ENCODE assay signal across 8 cellular contexts in genomic region chr6:143232849-143233248, GRCh38.
DNase-seq lines count a peak whose midpoint lies in the region; ATAC-seq and TF ChIP-seq lines count a peak whose summit lies in the region.

No MANE protein-coding gene starts in this region.

- no peaks in the 10 kb centered on the region for H3K9me3 ChIP-seq in A673 (ENCODE audit: low read depth, low read length, poor library complexity, severe bottlenecking)

- TF ChIP-seq CTCF in A673 (conservative IDR thresholded peaks at IDR 0.05; ENCODE audit: low read depth, low read length) (peak; percentile 66), GM06990 (IDR thresholded peaks at IDR 0.05; ENCODE audit: insufficient read depth, low read length, poor library complexity, severe bottlenecking) (peak; percentile 74), LNCaP clone FGC (IDR thresholded peaks at IDR 0.05; ENCODE audit: control insufficient read depth, extremely low read depth, insufficient read depth) (peak; percentile 54)

- H3K27ac Mint-ChIP-seq in activated naive CD8-positive, alpha-beta T cell treated with anti-CD3 and anti-CD28 coated beads, Interleukin-2, amount 50 U/mL, for 24 hours, result no peak overlapping the region

- CTCF ChIA-PET in A673 (lab: Charles Lee), result interaction anchor here (1.0 kb wide), 1 partner anchor 195 kb away, joined by 3 read pairs; no protein-coding TSS in a partner anchor

- DNase-seq in A673 (ENCODE audit: low spot score), result peak; percentile 42
- peak; percentile 9 for DNase-seq in GM06990 (ENCODE audit: extremely low read depth, insufficient read length)
- no peak for DNase-seq in LNCaP clone FGC (ENCODE audit: low read depth)
- DNase-seq in activated naive CD8-positive, alpha-beta T cell treated with anti-CD3 and anti-CD28 coated beads, Interleukin-2, amount 50 U/mL, for 24 hours, result peak; percentile 39
- DNase-seq in islet precursor cell, result peak; percentile 69
- no peak for DNase-seq in Ammon's horn (ENCODE audit: low spot score)

- POLR2A ChIA-PET in A673 (lab: Charles Lee; ENCODE audit: low non-redundant PET), result no interaction called here

- no peaks in the 10 kb centered on the region for H3K4me1 Mint-ChIP-seq in activated naive CD8-positive, alpha-beta T cell treated with anti-CD3 and anti-CD28 coated beads, Interleukin-2, amount 50 U/mL, for 24 hours

- no peaks in the 10 kb centered on the region for H3K4me1 ChIP-seq in A673 (ENCODE audit: insufficient read depth, low read length, poor library complexity, severe bottlenecking)

- H3K27ac ChIP-seq in A673 (ENCODE audit: low read depth, low read length, poor library complexity, severe bottlenecking), result no peak overlapping the region

- H3K9me3 Mint-ChIP-seq in activated naive CD8-positive, alpha-beta T cell treated with anti-CD3 and anti-CD28 coated beads, Interleukin-2, amount 50 U/mL, for 24 hours, result no peaks in the 10 kb centered on the region

- H3K36me3 Mint-ChIP-seq in activated naive CD8-positive, alpha-beta T cell treated with anti-CD3 and anti-CD28 coated beads, Interleukin-2, amount 50 U/mL, for 24 hours (ENCODE audit: low read depth), result peaks cover 2% of the 10 kb centered on the region

- H3K36me3 ChIP-seq in A673 (ENCODE audit: insufficient read depth, low read length, poor library complexity, severe bottlenecking) (no peaks in the 10 kb centered on the region), GM06990 (ENCODE audit: control insufficient read depth, insufficient read depth, low read length) (no peaks in the 10 kb centered on the region)

- H3K27me3 Mint-ChIP-seq in activated naive CD8-positive, alpha-beta T cell treated with anti-CD3 and anti-CD28 coated beads, Interleukin-2, amount 50 U/mL, for 24 hours, result no peaks in the 10 kb centered on the region

- no TSS peak for BruUV-seq in A673 (replicated peaks; lab: Mats Ljungman, UMichigan)

- H3K27me3 ChIP-seq in A673 (replicated peaks; ENCODE audit: insufficient read depth, low read depth, low read length, poor library complexity) (no peaks in the 10 kb centered on the region), GM06990 (replicated peaks; ENCODE audit: control insufficient read depth, insufficient read depth, low read length) (no peaks in the 10 kb centered on the region)

- no peak overlapping the region for H3K4me3 Mint-ChIP-seq in activated naive CD8-positive, alpha-beta T cell treated with anti-CD3 and anti-CD28 coated beads, Interleukin-2, amount 50 U/mL, for 24 hours

- H3K4me3 ChIP-seq in A673 (ENCODE audit: low read depth, low read length, poor library complexity, severe bottlenecking) (no peak overlapping the region), GM06990 (replicated peaks; ENCODE audit: low read depth, low read length) (no peak overlapping the region), LNCaP clone FGC (ENCODE audit: low read depth, low read length) (no peak overlapping the region)

- ATAC-seq in activated naive CD8-positive, alpha-beta T cell treated with anti-CD3 and anti-CD28 coated beads, Interleukin-2, amount 50 U/mL, for 24 hours, result peak; percentile 52
- ATAC-seq in GM18511 (IDR thresholded peaks at IDR 0.05; ENCODE audit: unreplicated experiment) (no peak), GM18867 (IDR thresholded peaks at IDR 0.05; ENCODE audit: unreplicated experiment) (no peak)

- intact Hi-C loops in A673 (cut with micrococcal nuclease; ENCODE audit: unreplicated experiment), result loop anchor here (5.0 kb wide), 1 partner anchor 194 kb away; no protein-coding TSS in a partner anchor

Comparison
In these comparisons a context has a peak if more than half of its experiments do, and no peak if none do; other contexts are left out.
1. DNase-seq: peak in A673 (single experiment), GM06990 (single experiment), activated naive CD8-positive, alpha-beta T cell treated with anti-CD3 and anti-CD28 coated beads, Interleukin-2, amount 50 U/mL, for 24 hours (single experiment) and islet precursor cell (single experiment); none in LNCaP clone FGC (single experiment) and Ammon's horn (single experiment).
2. Peak in every context shown above with its lines, with median percentiles within 50 percentile points of each other: CTCF ChIP-seq.